ENCODE assay signal across 15 cellular contexts in genomic region chr6:111791415-111791814, GRCh38.
DNase-seq lines count a peak whose midpoint lies in the region; ATAC-seq and TF ChIP-seq lines count a peak whose summit lies in the region.
"Had no signal": no experiment of that assay in that cellular context is flagged by ENCODE, and none has a peak within 500 bp of the region (broad histone marks: within the 10 kb centered on the region; RNA-seq: fewer than 3 reads in every experiment).

No MANE protein-coding gene starts in this region.

- no peaks in the 10 kb centered on the region for H3K27me3 Mint-ChIP-seq in T-helper 2 cell treated with Interferon-gamma antibody and Interleukin-4, amounts not matched to agents 5 μg/mL and 100 μg/mL, for 36 hours (ENCODE audit: low read depth)

- H3K4me1 Mint-ChIP-seq in T-helper 2 cell treated with Interferon-gamma antibody and Interleukin-4, amounts not matched to agents 5 μg/mL and 100 μg/mL, for 36 hours (ENCODE audit: low read depth), result peaks cover 53% of the 10 kb centered on the region

- intact Hi-C loops in Right ventricle myocardium superior (cut with DNase I), result no loop called here
- intact Hi-C loops in left ventricle myocardium inferior (cut with micrococcal nuclease), result no loop called here

- no peak overlapping the region for H3K4me3 ChIP-seq in left ventricle myocardium inferior
- no peak overlapping the region for H3K4me3 ChIP-seq in SJCRH30

- H3K27ac ChIP-seq in left ventricle myocardium inferior (replicated peaks), result no peak overlapping the region
- H3K27ac ChIP-seq in SJCRH30, result peak overlapping the region; percentile 9; the same call in 1 of the 2 replicates

- peaks cover 13% of the 10 kb centered on the region for H3K36me3 Mint-ChIP-seq in T-helper 2 cell treated with Interferon-gamma antibody and Interleukin-4, amounts not matched to agents 5 μg/mL and 100 μg/mL, for 36 hours (ENCODE audit: low read depth)

- H3K9me3 Mint-ChIP-seq in T-helper 2 cell treated with Interferon-gamma antibody and Interleukin-4, amounts not matched to agents 5 μg/mL and 100 μg/mL, for 36 hours, result no peaks in the 10 kb centered on the region

- no peak for TF ChIP-seq CTCF in left ventricle myocardium inferior (IDR thresholded peaks at IDR 0.05; ENCODE audit: borderline replicate concordance)

- H3K27me3 ChIP-seq in left ventricle myocardium inferior (ENCODE audit: low read depth) (no peaks in the 10 kb centered on the region), SJCRH30 (no peaks in the 10 kb centered on the region)

- no peak overlapping the region for H3K27ac Mint-ChIP-seq in T-helper 2 cell treated with Interferon-gamma antibody and Interleukin-4, amounts not matched to agents 5 μg/mL and 100 μg/mL, for 36 hours

- H3K9me3 ChIP-seq in left ventricle myocardium inferior (replicated peaks) (no peaks in the 10 kb centered on the region), SJCRH30 (replicated peaks) (peaks cover under 1% of the 10 kb centered on the region)

- peaks cover 66% of the 10 kb centered on the region for H3K4me1 ChIP-seq in left ventricle myocardium inferior
- H3K4me1 ChIP-seq in SJCRH30, result peaks cover 34% of the 10 kb centered on the region

- DNase-seq in Right ventricle myocardium superior, result no peak
- DNase-seq in left ventricle myocardium inferior, result no peak
- peak; percentile 58 to 61 for DNase-seq in SJCRH30
- DNase-seq in fibroblast of gingiva (ENCODE audit: low read depth), result peak; percentile 55
- DNase-seq in renal cortical epithelial cell (ENCODE audit: low read depth), result peak; percentile 66
- DNase-seq in T-helper 2 cell treated with Interferon-gamma antibody and Interleukin-4, amounts not matched to agents 5 μg/mL and 100 μg/mL, for 36 hours (ENCODE audit: low spot score), result no peak
- DNase-seq: AML-193; cerebellar nuclear complex; DND-41; NCI-H1694; NCI-H774; SHP77 treated with DMSO at 0.1 percent for 48 hours; stimulated activated CD4-positive, alpha-beta T cell treated with anti-CD3 and anti-CD28 coated beads, Interleukin-4, amount 100 ng/mL, for 4 hours had no signal

- ATAC-seq in Right ventricle myocardium superior (ENCODE audit: poor library complexity), result peak; percentile 47
- ATAC-seq in HG03175 (IDR thresholded peaks at IDR 0.05; ENCODE audit: unreplicated experiment), result no peak
- no peak for ATAC-seq in HG03097 (IDR thresholded peaks at IDR 0.05; ENCODE audit: low FRiP score, unreplicated experiment)

- no peaks in the 10 kb centered on the region for H3K36me3 ChIP-seq in left ventricle myocardium inferior
- H3K36me3 ChIP-seq in SJCRH30, result no peaks in the 10 kb centered on the region

- no peak overlapping the region for H3K4me3 Mint-ChIP-seq in T-helper 2 cell treated with Interferon-gamma antibody and Interleukin-4, amounts not matched to agents 5 μg/mL and 100 μg/mL, for 36 hours

Comparison
In these comparisons a context has a peak if more than half of its experiments do, and no peak if none do; other contexts are left out.
1. DNase-seq: peak in SJCRH30 (2 of 2), fibroblast of gingiva (single experiment) and renal cortical epithelial cell (single experiment); none in Right ventricle myocardium superior (single experiment), left ventricle myocardium inferior (single experiment) and T-helper 2 cell treated with Interferon-gamma antibody and Interleukin-4, amounts not matched to agents 5 μg/mL and 100 μg/mL, for 36 hours (single experiment).